Comparison of ENCODE assay signal across 14 cellular contexts in genomic region chr16:12081048-12081404, GRCh38.
DNase-seq lines count a peak whose midpoint lies in the region; ATAC-seq lines count a peak whose summit lies in the region.
"Had no signal": no experiment of that assay in that cellular context is flagged by ENCODE, and none has a peak within 500 bp of the region (broad histone marks: within the 10 kb centered on the region; RNA-seq: fewer than 3 reads in every experiment).

No MANE protein-coding gene starts in this region.

- H3K4me3 Mint-ChIP-seq in activated T-helper 1 cell treated with anti-CD3 and anti-CD28 coated beads, Interleukin-12 subunit alpha, Interleukin-12 subunit beta, Interleukin-2, Interleukin-4 antibody, amounts not matched to agents 30 ng/mL and 10 ng/mL and 1 ng/mL, durations not matched to agents 14 hours and 24 hours and 36 hours = peak overlapping the region; percentile 65

- peaks cover 20% of the 10 kb centered on the region for H3K36me3 ChIP-seq in thymus (ENCODE audit: control insufficient read depth, insufficient read depth)

- WGBS in thymus = 90% methylated on average over 7 of the region's 7 CpGs

- no peaks in the 10 kb centered on the region for H3K27me3 ChIP-seq in thymus (ENCODE audit: control insufficient read depth, insufficient read depth)
- H3K27me3 ChIP-seq: suprapubic skin had no signal

- ATAC-seq in GM19455 (IDR thresholded peaks at IDR 0.05; ENCODE audit: unreplicated experiment) = no peak
- ATAC-seq: Panc1, psoas muscle had no signal

- H3K9me3 ChIP-seq in thymus (ENCODE audit: control insufficient read depth) = no peaks in the 10 kb centered on the region
- H3K9me3 ChIP-seq: psoas muscle, suprapubic skin had no signal

- no peaks in the 10 kb centered on the region for H3K36me3 Mint-ChIP-seq in activated T-helper 1 cell treated with anti-CD3 and anti-CD28 coated beads, Interleukin-12 subunit alpha, Interleukin-12 subunit beta, Interleukin-2, Interleukin-4 antibody, amounts not matched to agents 30 ng/mL and 10 ng/mL and 1 ng/mL, durations not matched to agents 14 hours and 24 hours and 36 hours (ENCODE audit: low read depth)

- no peaks in the 10 kb centered on the region for H3K27me3 Mint-ChIP-seq in activated T-helper 1 cell treated with anti-CD3 and anti-CD28 coated beads, Interleukin-12 subunit alpha, Interleukin-12 subunit beta, Interleukin-2, Interleukin-4 antibody, amounts not matched to agents 30 ng/mL and 10 ng/mL and 1 ng/mL, durations not matched to agents 14 hours and 24 hours and 36 hours (ENCODE audit: insufficient read depth)

- H3K27ac Mint-ChIP-seq in activated T-helper 1 cell treated with anti-CD3 and anti-CD28 coated beads, Interleukin-12 subunit alpha, Interleukin-12 subunit beta, Interleukin-2, Interleukin-4 antibody, amounts not matched to agents 30 ng/mL and 10 ng/mL and 1 ng/mL, durations not matched to agents 14 hours and 24 hours and 36 hours = peak overlapping the region; percentile 85

- H3K4me1 Mint-ChIP-seq in activated T-helper 1 cell treated with anti-CD3 and anti-CD28 coated beads, Interleukin-12 subunit alpha, Interleukin-12 subunit beta, Interleukin-2, Interleukin-4 antibody, amounts not matched to agents 30 ng/mL and 10 ng/mL and 1 ng/mL, durations not matched to agents 14 hours and 24 hours and 36 hours (ENCODE audit: low read depth) = peaks cover 63% of the 10 kb centered on the region

- no peak overlapping the region for H3K4me3 ChIP-seq in thymus (ENCODE audit: low read length)
- H3K4me3 ChIP-seq: psoas muscle, suprapubic skin had no signal

- peak; percentile 76 for DNase-seq in activated CD4-positive, alpha-beta T cell treated with anti-CD3 and anti-CD28 coated beads for 48 hours
- DNase-seq in activated T-helper 1 cell treated with anti-CD3 and anti-CD28 coated beads, Interleukin-12 subunit alpha, Interleukin-12 subunit beta, Interleukin-2, Interleukin-4 antibody, amounts not matched to agents 30 ng/mL and 10 ng/mL and 1 ng/mL, durations not matched to agents 14 hours and 24 hours and 36 hours (ENCODE audit: low spot score) = no peak
- peak; percentile 25 for DNase-seq in posterior vena cava (ENCODE audit: low spot score)
- DNase-seq in NCI-H1092 treated with DMSO at 0.1 percent for 48 hours (lab: John Stamatoyannopoulos, UW) = no peak
- no peak for DNase-seq in cerebellar cortex (ENCODE audit: low spot score)
- DNase-seq: COR-L47, kidney glomerular epithelial cell, NCI-H1417, NCI-H510A treated with DMSO at 0.1 percent for 48 hours, psoas muscle had no signal

- H3K9me3 Mint-ChIP-seq in activated T-helper 1 cell treated with anti-CD3 and anti-CD28 coated beads, Interleukin-12 subunit alpha, Interleukin-12 subunit beta, Interleukin-2, Interleukin-4 antibody, amounts not matched to agents 30 ng/mL and 10 ng/mL and 1 ng/mL, durations not matched to agents 14 hours and 24 hours and 36 hours = no peaks in the 10 kb centered on the region

- intact Hi-C loops in activated T-helper 1 cell treated with anti-CD3 and anti-CD28 coated beads, Interleukin-12 subunit alpha, Interleukin-12 subunit beta, Interleukin-2, Interleukin-4 antibody, amounts not matched to agents 30 ng/mL and 10 ng/mL and 1 ng/mL, durations not matched to agents 14 hours and 24 hours and 36 hours (cut with micrococcal nuclease) = loop anchor here (2.0 to 5.0 kb wide), 5 partner anchors 104 to 1339 kb away; partner anchors contain the start of genes CPPED1, NUBP1 and SNX29
- intact Hi-C loops in posterior vena cava (cut with DNase I) = no loop called here

- H3K27ac ChIP-seq in thymus (ENCODE audit: low read depth) = peak overlapping the region; percentile 84
- H3K27ac ChIP-seq: psoas muscle, suprapubic skin had no signal

- H3K4me1 ChIP-seq in thymus (ENCODE audit: control insufficient read depth, insufficient read depth, low read length) = peaks cover 59% of the 10 kb centered on the region
- H3K4me1 ChIP-seq: psoas muscle, suprapubic skin had no signal

Comparison
In these comparisons a context has a peak if more than half of its experiments do, and no peak if none do; other contexts are left out.
1. DNase-seq: peak in activated CD4-positive, alpha-beta T cell treated with anti-CD3 and anti-CD28 coated beads for 48 hours (single experiment) and posterior vena cava (single experiment); none in activated T-helper 1 cell treated with anti-CD3 and anti-CD28 coated beads, Interleukin-12 subunit alpha, Interleukin-12 subunit beta, Interleukin-2, Interleukin-4 antibody, amounts not matched to agents 30 ng/mL and 10 ng/mL and 1 ng/mL, durations not matched to agents 14 hours and 24 hours and 36 hours (single experiment), NCI-H1092 treated with DMSO at 0.1 percent for 48 hours (single experiment) and cerebellar cortex (single experiment).